8 cellular contexts compared by ENCODE assay signal in the genomic region with DNA sequence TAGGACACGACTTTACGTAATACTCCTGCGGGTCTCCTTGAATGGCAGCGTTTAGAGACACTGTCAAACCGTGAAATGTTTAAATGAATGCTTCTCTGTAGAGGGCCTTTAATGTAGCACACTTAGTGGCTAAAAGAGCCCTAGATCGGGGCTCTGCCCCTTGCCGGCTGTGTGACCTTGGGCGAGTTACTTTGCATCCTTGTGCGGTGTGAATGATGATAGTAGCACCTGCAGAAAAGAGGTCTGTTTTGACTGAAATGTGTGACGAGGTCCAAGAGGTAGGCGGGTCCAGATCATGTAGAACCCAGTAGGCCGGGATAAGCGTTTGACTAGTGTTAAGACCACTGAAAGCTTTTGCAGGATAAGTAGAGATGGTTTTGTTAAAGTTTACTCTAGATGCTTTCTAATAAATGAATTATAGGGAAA. TPM values are rescaled to one million over a fixed set of nuclear protein-coding genes. Genes with fewer than 3 reads are reported as not detected.
DNase-seq lines count a peak whose midpoint lies in the region; ATAC-seq and TF ChIP-seq lines count a peak whose summit lies in the region.

No MANE protein-coding gene starts in this region.

- WGBS in SK-N-SH (ENCODE audit: low lambda C conversion rate): 0% methylated on average over 13 of the region's 13 CpGs
- WGBS in trophoblast cell (ENCODE audit: extremely low coverage, insufficient coverage, insufficient read length): no CpG with 5 or more reads among the region's 13 CpGs

- no peaks in the 10 kb centered on the region for H3K9me3 ChIP-seq in SK-N-SH
- H3K9me3 ChIP-seq in trophoblast cell (ENCODE audit: insufficient read depth, low read depth, low read length): peaks cover 2% of the 10 kb centered on the region

- peak overlapping the region; percentile 89 for H3K4me3 ChIP-seq in BJ (ENCODE audit: low read depth, low read length)
- H3K4me3 ChIP-seq in SK-N-SH (ENCODE audit: low read depth in 2 of 2, low read length in 1 of 2): peak overlapping the region; percentile 79 to 89
- peak overlapping the region; percentile 91 to 99 for H3K4me3 ChIP-seq in foreskin fibroblast (ENCODE audit: low read depth in 1 of 2, low read length in 2 of 2)
- H3K4me3 ChIP-seq in trophoblast cell (ENCODE audit: low read depth, low read length): peak overlapping the region; percentile 99

- H3K4me1 ChIP-seq in SK-N-SH (ENCODE audit: control insufficient read depth in 1 of 2, insufficient read depth in 2 of 2, low read depth in 1 of 2, low read length in 1 of 2) (peaks cover 2 to 18% of the 10 kb centered on the region in 2 experiments; a peak in 3 of 4 replicates), trophoblast cell (ENCODE audit: control insufficient read depth in 1 of 2, insufficient read depth in 2 of 2, low read length in 2 of 2) (peaks cover 3% of the 10 kb centered on the region in 2 experiments)

- H2BK120ac ChIP-seq in trophoblast cell (ENCODE audit: insufficient read depth, low read length, poor library complexity): no peak overlapping the region

- peak overlapping the region; percentile 93 for H4K8ac ChIP-seq in trophoblast cell (ENCODE audit: low read depth, low read length)

- peaks cover 7% of the 10 kb centered on the region for H3K79me1 ChIP-seq in trophoblast cell (ENCODE audit: low read length)

- no peak overlapping the region for H2AK5ac ChIP-seq in trophoblast cell (ENCODE audit: low read length)

- TF ChIP-seq RAD21 in SK-N-SH (IDR thresholded peaks at IDR 0.05; ENCODE audit: low read length): no peak

- ATAC-seq in GM18907 (IDR thresholded peaks at IDR 0.05; ENCODE audit: unreplicated experiment) (peak; percentile 40), HG03095 (IDR thresholded peaks at IDR 0.05; ENCODE audit: unreplicated experiment) (peak; percentile 23)

- H2AFZ ChIP-seq in SK-N-SH (ENCODE audit: low read depth) (no peak overlapping the region), trophoblast cell (ENCODE audit: insufficient read depth, low read length, poor library complexity) (no peak overlapping the region)

- no peak for DNase-seq in BJ (ENCODE audit: low read depth)
- DNase-seq in SK-N-SH: peak; percentile 21
- peak in 1 of 2 donors; percentile 6 for DNase-seq in foreskin fibroblast
- DNase-seq in trophoblast cell: no peak
- no peak for DNase-seq in GM20000 (ENCODE audit: low spot score)
- no peak for DNase-seq in HEK293T (ENCODE audit: extremely low spot score)

- POLR2A ChIA-PET in BJ (lab: Charles Lee) (no interaction called here), SK-N-SH (lab: Yijun Ruan, JAX) (interaction anchor here (1.0 kb wide), 1 partner anchor 10 kb away, joined by 3 read pairs; no protein-coding TSS in a partner anchor), HEK293T (lab: Yijun Ruan, JAX) (interaction anchor here (0.7 to 5.9 kb wide), 2 partner anchors 14 to 45 kb away, joined by 3 to 119 read pairs; partner anchors contain the start of genes C11orf54 and TAF1D)

- H3K79me2 ChIP-seq in SK-N-SH (ENCODE audit: insufficient read depth) (peaks cover 65% of the 10 kb centered on the region), trophoblast cell (ENCODE audit: control insufficient read depth, insufficient read depth, low read length, poor library complexity) (peaks cover 14% of the 10 kb centered on the region)

- H2BK5ac ChIP-seq in trophoblast cell (ENCODE audit: low read depth, low read length, poor library complexity): no peak overlapping the region

- H3K27me3 ChIP-seq in BJ (ENCODE audit: control insufficient read depth, insufficient read depth, low read length) (no peaks in the 10 kb centered on the region), SK-N-SH (ENCODE audit: insufficient read depth) (no peaks in the 10 kb centered on the region), trophoblast cell (ENCODE audit: insufficient read depth, low read length) (no peaks in the 10 kb centered on the region)

- CTCF ChIA-PET in BJ (lab: Yijun Ruan, JAX): no interaction called here
- CTCF ChIA-PET in SK-N-SH (lab: Yijun Ruan, JAX): no interaction called here
- CTCF ChIA-PET in HEK293T (lab: Yijun Ruan, JAX): no interaction called here

- no peak overlapping the region for H3K14ac ChIP-seq in trophoblast cell (ENCODE audit: low read length)

- no peak for TF ChIP-seq CTCF in BJ (IDR thresholded peaks at IDR 0.05; ENCODE audit: insufficient read depth, low read depth, low read length)
- peak; percentile 1; the same call in 1 of the 2 replicates for TF ChIP-seq CTCF in SK-N-SH (IDR thresholded peaks at IDR 0.05)
- no peak for TF ChIP-seq CTCF in foreskin fibroblast (IDR thresholded peaks at IDR 0.05; ENCODE audit: low read depth, low read length)
- TF ChIP-seq CTCF in GM20000 (IDR thresholded peaks at IDR 0.05; ENCODE audit: extremely low read depth, missing control alignments): no peak

- no peak overlapping the region for H4K91ac ChIP-seq in trophoblast cell (ENCODE audit: low read depth, low read length)

- H3K27ac ChIP-seq in SK-N-SH (ENCODE audit: low read depth in 2 of 2, low read length in 1 of 2) (peak overlapping the region; percentile 94 to 96), trophoblast cell (ENCODE audit: low read depth, low read length) (no peak overlapping the region)

- no peak overlapping the region for H3K18ac ChIP-seq in trophoblast cell (ENCODE audit: low read length)

- no peaks in the 10 kb centered on the region for H3K9me2 ChIP-seq in SK-N-SH

- H4K12ac ChIP-seq in trophoblast cell (ENCODE audit: low read depth, low read length): no peak overlapping the region

- H3K9ac ChIP-seq in SK-N-SH (peak overlapping the region; percentile 99), trophoblast cell (ENCODE audit: low read length) (peak overlapping the region; percentile 99)

- no peak overlapping the region for H3K23ac ChIP-seq in trophoblast cell (ENCODE audit: low read length)

- H4K20me1 ChIP-seq in SK-N-SH (ENCODE audit: insufficient read depth): peaks cover 51% of the 10 kb centered on the region

- H3K4ac ChIP-seq in trophoblast cell (ENCODE audit: low read depth, low read length): peak overlapping the region; percentile 83

- H3K4me2 ChIP-seq in SK-N-SH (peak overlapping the region; percentile 91), trophoblast cell (ENCODE audit: low read length) (peak overlapping the region; percentile 73)

- H2BK12ac ChIP-seq in trophoblast cell (ENCODE audit: low read length): no peak overlapping the region

- peaks cover 4% of the 10 kb centered on the region for H3F3A ChIP-seq in SK-N-SH (replicated peaks; ENCODE audit: insufficient read depth)

- no peak for TF ChIP-seq EP300 in SK-N-SH (IDR thresholded peaks at IDR 0.05; ENCODE audit: borderline replicate concordance in 1 of 2, low read depth in 1 of 2, low read length in 1 of 2)

- H3K36me3 ChIP-seq in BJ (ENCODE audit: control insufficient read depth, insufficient read depth, low read length) (no peaks in the 10 kb centered on the region; the same call in 1 of the 2 replicates), SK-N-SH (replicated peaks in 1 of 2; ENCODE audit: control insufficient read depth in 1 of 2, insufficient read depth in 2 of 2, low read length in 1 of 2) (peaks cover 18 to 25% of the 10 kb centered on the region in 2 experiments), trophoblast cell (ENCODE audit: control insufficient read depth in 1 of 2, insufficient read depth in 2 of 2, low read length in 2 of 2) (peaks cover 4 to 6% of the 10 kb centered on the region in 2 experiments)

TF ChIP-seq in SK-N-SH, 30 proteins besides CTCF, POLR2A, EP300 and RAD21 (continues in another document):
- TF ChIP-seq EZH2phosphoT487 (IDR thresholded peaks at IDR 0.05; ENCODE audit: borderline replicate concordance, low read depth) (no peak), MXI1 (IDR thresholded peaks at IDR 0.05; ENCODE audit: low read depth, low read length) (no peak; the same call in 1 of the 2 replicates), PBX3 (IDR thresholded peaks at IDR 0.05) (no peak)

TF ChIP-seq in HEK293T, 16 proteins besides CTCF, POLR2A, EP300 and RAD21:
- TF ChIP-seq SP1 (IDR thresholded peaks at IDR 0.05) (no peak), TARDBP (IDR thresholded peaks at IDR 0.05) (no peak), ZNF384 (IDR thresholded peaks at IDR 0.05) (no peak)
- TF ChIP-seq, protein P1, sequence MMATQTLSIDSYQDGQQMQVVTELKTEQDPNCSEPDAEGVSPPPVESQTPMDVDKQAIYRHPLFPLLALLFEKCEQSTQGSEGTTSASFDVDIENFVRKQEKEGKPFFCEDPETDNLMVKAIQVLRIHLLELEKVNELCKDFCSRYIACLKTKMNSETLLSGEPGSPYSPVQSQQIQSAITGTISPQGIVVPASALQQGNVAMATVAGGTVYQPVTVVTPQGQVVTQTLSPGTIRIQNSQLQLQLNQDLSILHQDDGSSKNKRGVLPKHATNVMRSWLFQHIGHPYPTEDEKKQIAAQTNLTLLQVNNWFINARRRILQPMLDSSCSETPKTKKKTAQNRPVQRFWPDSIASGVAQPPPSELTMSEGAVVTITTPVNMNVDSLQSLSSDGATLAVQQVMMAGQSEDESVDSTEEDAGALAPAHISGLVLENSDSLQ (IDR thresholded peaks at IDR 0.05): no peak
TF ChIP-seq in HEK293T: peak in this region for 0.

RNA-seq across cellular contexts. Expression of gene MED17, which starts 0.9 kb away (rescaled TPM):
- 10.4 and 13.8 TPM in 2 replicates for polyA plus RNA-seq in BJ (2011; rRNA removed)
- 7.8 and 8.2 TPM in 2 replicates for polyA minus RNA-seq in BJ (2011; rRNA and poly(A)+ RNA removed)
- polyA plus RNA-seq in SK-N-SH (2012; rRNA removed): 19.3 and 19.9 TPM in 2 replicates
- polyA plus RNA-seq in SK-N-SH (2012; cell fraction: cytosol; rRNA removed): 22.7 TPM in 2 replicates
- polyA plus RNA-seq in SK-N-SH (2012; cell fraction: nucleus; rRNA removed): 31.5 and 42.3 TPM in 2 replicates
- 22.5 and 23.6 TPM in 2 replicates for polyA plus RNA-seq in trophoblast cell (2013)

RNA-seq across cellular contexts. Expression of gene C11orf54, which starts 43.5 kb away (rescaled TPM):
- polyA plus RNA-seq in BJ (2011; rRNA removed) (6.8 and 10.8 TPM in 2 replicates), SK-N-SH (2012; rRNA removed) (7.7 and 12.4 TPM in 2 replicates)
- 2.7 and 3.2 TPM in 2 replicates for polyA minus RNA-seq in BJ (2011; rRNA and poly(A)+ RNA removed)
- polyA plus RNA-seq in SK-N-SH (2012; cell fraction: cytosol; rRNA removed): 11.9 and 15.0 TPM in 2 replicates
- 7.8 and 14.5 TPM in 2 replicates for polyA plus RNA-seq in SK-N-SH (2012; cell fraction: nucleus; rRNA removed)
- polyA plus RNA-seq in trophoblast cell (2013): 11.3 and 12.1 TPM in 2 replicates

RNA-seq across cellular contexts. Expression of gene TAF1D, which starts 43.7 kb away (rescaled TPM):
- polyA plus RNA-seq in BJ (2011; rRNA removed): 32.8 and 87.6 TPM in 2 replicates
- 34.7 and 38.1 TPM in 2 replicates for polyA minus RNA-seq in BJ (2011; rRNA and poly(A)+ RNA removed)
- 56.7 and 76.9 TPM in 2 replicates for polyA plus RNA-seq in SK-N-SH (2012; rRNA removed)
- 56.1 and 91.9 TPM in 2 replicates for polyA plus RNA-seq in SK-N-SH (2012; cell fraction: cytosol; rRNA removed)
- polyA plus RNA-seq in SK-N-SH (2012; cell fraction: nucleus; rRNA removed): 97.7 and 213 TPM in 2 replicates
- polyA plus RNA-seq in trophoblast cell (2013): 148 and 162 TPM in 2 replicates
